In the genomic region with DNA sequence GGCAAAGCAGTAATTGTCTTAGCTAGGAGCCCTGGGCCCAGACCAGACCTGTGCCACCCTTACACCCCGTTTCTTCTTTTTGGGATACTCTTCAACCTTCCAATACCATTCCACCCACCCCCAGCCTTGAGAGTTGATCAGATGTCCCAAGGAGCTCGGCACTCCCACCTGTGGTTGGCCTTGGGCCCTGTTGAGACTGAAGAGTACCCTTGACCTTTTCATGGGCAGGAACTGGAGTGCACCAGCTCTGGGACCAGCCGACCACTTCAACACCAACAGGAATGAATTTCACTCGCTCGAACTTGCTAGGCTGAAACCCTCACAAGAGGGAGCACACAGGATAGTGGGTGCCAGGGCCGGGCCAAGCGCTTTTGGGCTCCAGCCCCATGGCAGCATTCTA, we compare ENCODE assay signal across 24 cellular contexts.
"Had no signal": no experiment of that assay in that cellular context is flagged by ENCODE, and none has a peak within 500 bp of the region (broad histone marks: within the 10 kb centered on the region; RNA-seq: fewer than 3 reads in every experiment).

No MANE protein-coding gene starts in this region.

- H3K4me3 ChIP-seq: MG63, SJSA1, SK-N-MC had no signal

- H3K36me3 ChIP-seq: MG63, SJSA1 had no signal

- H3K9me3 ChIP-seq: SJSA1 had no signal

- ATAC-seq: HepG2 had no signal

- H3K27ac ChIP-seq: SJSA1, SK-N-MC had no signal

- H3K27me3 ChIP-seq: MG63, SJSA1 had no signal

- DNase-seq: IMR-90, Karpas-422, KG1, MG63, NCI-H1092, NCI-H1105 treated with DMSO at 0.1 percent for 48 hours, NCI-H1417 treated with DMSO at 0.1 percent for 48 hours, NCI-H146, NCI-H187, NCI-H2029, NCI-H2081 treated with DMSO at 0.1 percent for 48 hours, NCI-H2171, NCI-H226, NCI-H446, NCI-H510A, NCI-H524 treated with DMSO at 0.1 percent for 48 hours, NCI-H69, NCI-H774, Right ventricle myocardium superior, RPMI8226, SIG-M5 had no signal

- H3K4me1 ChIP-seq: SJSA1 had no signal
